In the genomic region with DNA sequence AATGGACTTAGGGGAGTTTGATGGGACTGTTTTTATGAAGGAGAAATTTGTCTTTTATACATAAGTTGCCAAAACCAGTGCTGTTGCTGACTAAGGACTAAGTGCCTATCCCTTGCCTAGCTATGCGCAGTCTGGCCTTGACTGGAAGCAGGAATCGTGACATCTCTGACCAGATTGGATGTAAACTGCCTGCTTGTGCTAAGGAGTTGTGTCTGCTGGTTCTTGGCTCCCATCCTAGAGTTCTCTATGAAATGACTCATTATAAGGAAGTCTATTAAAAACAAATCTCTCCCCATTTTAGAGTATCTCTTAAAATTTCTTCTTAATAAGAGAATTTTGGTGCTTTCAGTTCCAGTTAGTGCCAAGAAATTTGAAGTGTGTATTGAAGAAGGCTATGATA, we compare ENCODE assay signal across 12 cellular contexts.
A peak's percentile ranks its signal among the peaks of the same experiment; 100 is the strongest.
DNase-seq lines count a peak whose midpoint lies in the region; ATAC-seq and TF ChIP-seq lines count a peak whose summit lies in the region.
"Had no signal": no experiment of that assay in that cellular context is flagged by ENCODE, and none has a peak within 500 bp of the region (broad histone marks: within the 10 kb centered on the region; RNA-seq: fewer than 3 reads in every experiment).

No MANE protein-coding gene starts in this region.

- DNase-seq in Daoy (ENCODE audit: low read depth) (peak; percentile 76), RWPE2 (ENCODE audit: low spot score) (no peak), fibroblast of villous mesenchyme (ENCODE audit: low read depth) (peak; percentile 94), posterior vena cava (ENCODE audit: low spot score) (peak; percentile 76), head of caudate nucleus (no peak), NCI-H187 (lab: John Stamatoyannopoulos, UW) (no peak)
- DNase-seq: activated CD8-positive, alpha-beta memory T cell treated with anti-CD3 and anti-CD28 coated beads for 24 hours; dorsolateral prefrontal cortex; naive thymus-derived CD4-positive, alpha-beta T cell had no signal

- no peaks in the 10 kb centered on the region for H3K27me3 ChIP-seq in RWPE2 (ENCODE audit: insufficient read depth, poor library complexity, severe bottlenecking)
- H3K27me3 ChIP-seq: dorsolateral prefrontal cortex had no signal

- H3K9me3 ChIP-seq in RWPE2 (ENCODE audit: severe bottlenecking): no peaks in the 10 kb centered on the region

- TF ChIP-seq CTCF in RWPE2 (IDR thresholded peaks at IDR 0.05; ENCODE audit: poor library complexity, severe bottlenecking): no peak
- no peak for TF ChIP-seq CTCF in fibroblast of villous mesenchyme (IDR thresholded peaks at IDR 0.05; ENCODE audit: insufficient read depth, low read depth, low read length)

- no peaks in the 10 kb centered on the region for H3K36me3 ChIP-seq in RWPE2 (ENCODE audit: low read depth)

- ATAC-seq in RWPE2 (ENCODE audit: low read depth) (peak; percentile 97), GM18861 (IDR thresholded peaks at IDR 0.05; ENCODE audit: unreplicated experiment) (no peak), HG03378 (IDR thresholded peaks at IDR 0.05; ENCODE audit: unreplicated experiment) (no peak)
- ATAC-seq: naive thymus-derived CD4-positive, alpha-beta T cell; Panc1 had no signal

- intact Hi-C loops in posterior vena cava (cut with DNase I) (no loop called here), head of caudate nucleus (cut with DNase I) (no loop called here)

- H3K4me3 ChIP-seq in RWPE2 (ENCODE audit: severe bottlenecking): no peak overlapping the region
- H3K4me3 ChIP-seq in fibroblast of villous mesenchyme (ENCODE audit: low read depth, low read length): no peak overlapping the region
- H3K4me3 ChIP-seq: dorsolateral prefrontal cortex had no signal

- peak overlapping the region; percentile 67 for H3K27ac ChIP-seq in RWPE2 (ENCODE audit: poor library complexity, severe bottlenecking)
- H3K27ac ChIP-seq: dorsolateral prefrontal cortex had no signal

- H3K4me1 ChIP-seq in RWPE2 (ENCODE audit: insufficient read depth, poor library complexity, severe bottlenecking): peaks cover 36% of the 10 kb centered on the region

Comparison
In these comparisons a context has a peak if more than half of its experiments do, and no peak if none do; other contexts are left out.
1. DNase-seq: peak in Daoy (single experiment), fibroblast of villous mesenchyme (single experiment) and posterior vena cava (single experiment); none in RWPE2 (single experiment), head of caudate nucleus (0 of 42) and NCI-H187 (0 of 2).